ENCODE assay signal across 8 cellular contexts in genomic region chr14:102063092-102063807, GRCh38. TPM values are rescaled to one million over a fixed set of nuclear protein-coding genes. Genes with fewer than 3 reads are reported as not detected.
DNase-seq lines count a peak whose midpoint lies in the region; TF ChIP-seq lines count a peak whose summit lies in the region.

No MANE protein-coding gene starts in this region.

- no peaks in the 10 kb centered on the region for H3K36me3 Mint-ChIP-seq in activated naive CD4-positive, alpha-beta T cell treated with anti-CD3 and anti-CD28 coated beads for 36 hours (ENCODE audit: low read depth)

- H3K36me3 ChIP-seq in Loucy (ENCODE audit: insufficient read depth, low read length) = no peaks in the 10 kb centered on the region

- no peak overlapping the region for H3K4me3 Mint-ChIP-seq in activated naive CD4-positive, alpha-beta T cell treated with anti-CD3 and anti-CD28 coated beads for 36 hours

- TF ChIP-seq CTCF in Loucy (conservative IDR thresholded peaks at IDR 0.05; ENCODE audit: low read length) = peak; percentile 63

- H3K27me3 Mint-ChIP-seq in activated naive CD4-positive, alpha-beta T cell treated with anti-CD3 and anti-CD28 coated beads for 36 hours (ENCODE audit: low read depth) = no peaks in the 10 kb centered on the region

- H3F3A ChIP-seq in Loucy (ENCODE audit: low read depth) = no peaks in the 10 kb centered on the region

- H3K27me3 ChIP-seq in Loucy (ENCODE audit: insufficient read depth, low read length, poor library complexity, severe bottlenecking) = no peaks in the 10 kb centered on the region

- no peaks in the 10 kb centered on the region for H4K20me1 ChIP-seq in Loucy (ENCODE audit: insufficient read depth, low read length, poor library complexity, severe bottlenecking)

- H3K9me2 ChIP-seq in Loucy (replicated peaks; ENCODE audit: low read depth, low read length) = no peaks in the 10 kb centered on the region

- no peak overlapping the region for H3K9ac ChIP-seq in Loucy (ENCODE audit: low read depth, low read length, poor library complexity, severe bottlenecking)

- H3K27ac Mint-ChIP-seq in activated naive CD4-positive, alpha-beta T cell treated with anti-CD3 and anti-CD28 coated beads for 36 hours = no peak overlapping the region

- H3K79me2 ChIP-seq in Loucy (ENCODE audit: insufficient read depth, low read length) = no peaks in the 10 kb centered on the region

- no peaks in the 10 kb centered on the region for H3K9me3 Mint-ChIP-seq in activated naive CD4-positive, alpha-beta T cell treated with anti-CD3 and anti-CD28 coated beads for 36 hours

- no peaks in the 10 kb centered on the region for H3K4me1 Mint-ChIP-seq in activated naive CD4-positive, alpha-beta T cell treated with anti-CD3 and anti-CD28 coated beads for 36 hours (ENCODE audit: low read depth)

- H3K4me1 ChIP-seq in Loucy (ENCODE audit: insufficient read depth, low read length, poor library complexity, severe bottlenecking) = no peaks in the 10 kb centered on the region

- no peaks in the 10 kb centered on the region for H3K9me3 ChIP-seq in Loucy (ENCODE audit: insufficient read depth, low read depth, low read length)

- no peak overlapping the region for H3K4me3 ChIP-seq in Loucy (ENCODE audit: low read length, poor library complexity, severe bottlenecking)

- peak; percentile 27 for DNase-seq in NCI-H345 (lab: John Stamatoyannopoulos, UW)
- no peak for DNase-seq in NCI-H345 treated with DMSO at 0.1 percent for 48 hours (lab: John Stamatoyannopoulos, UW; ENCODE audit: unreplicated experiment)
- peak; percentile 76 for DNase-seq in SK-N-DZ (ENCODE audit: low spot score)
- peak; percentile 71 for DNase-seq in activated naive CD4-positive, alpha-beta T cell treated with anti-CD3 and anti-CD28 coated beads for 36 hours
- DNase-seq in glomerular endothelial cell (ENCODE audit: extremely low read depth, low read depth, low spot score) = peak; percentile 80
- peak; percentile 70 for DNase-seq in pons (ENCODE audit: low spot score)
- peak; percentile 90 for DNase-seq in ureter (ENCODE audit: low spot score)

- no peak overlapping the region for H2AFZ ChIP-seq in Loucy (ENCODE audit: low read length)

- intact Hi-C loops in activated naive CD4-positive, alpha-beta T cell treated with anti-CD3 and anti-CD28 coated beads for 36 hours (cut with micrococcal nuclease) = loop anchor here (1.0 to 2.0 kb wide), 3 partner anchors 33 to 356 kb away; no protein-coding TSS in a partner anchor

- no peak overlapping the region for H3K4me2 ChIP-seq in Loucy (ENCODE audit: low read depth, low read length, poor library complexity, severe bottlenecking)

- CTCF ChIA-PET in activated naive CD4-positive, alpha-beta T cell treated with anti-CD3 and anti-CD28 coated beads for 36 hours (lab: Charles Lee) = interaction anchor here (0.6 to 2.8 kb wide), 7 partner anchors 33 to 397 kb away, joined by 3 to 19 read pairs (median 5); no protein-coding TSS in a partner anchor

RNA-seq across cellular contexts. Expression of gene HSP90AA1, which starts 23.6 kb away (rescaled TPM):
- 134 and 201 TPM in 2 replicates for polyA plus RNA-seq in SK-N-DZ (2014; cell fraction: cytosol; rRNA removed)
- 122 and 173 TPM in 2 replicates for polyA plus RNA-seq in SK-N-DZ (2014; cell fraction: nucleus; rRNA removed)
- 1,000 to 10,000 TPM; 1,286 to 1,366 TPM for total RNA-seq in activated naive CD4-positive, alpha-beta T cell treated with anti-CD3 and anti-CD28 coated beads for 36 hours
- total RNA-seq in glomerular endothelial cell = 698 and 771 TPM in 2 replicates
- total RNA-seq in ureter = 583 TPM
